Comparison of ENCODE assay signal across 2 cellular contexts in the genomic region with DNA sequence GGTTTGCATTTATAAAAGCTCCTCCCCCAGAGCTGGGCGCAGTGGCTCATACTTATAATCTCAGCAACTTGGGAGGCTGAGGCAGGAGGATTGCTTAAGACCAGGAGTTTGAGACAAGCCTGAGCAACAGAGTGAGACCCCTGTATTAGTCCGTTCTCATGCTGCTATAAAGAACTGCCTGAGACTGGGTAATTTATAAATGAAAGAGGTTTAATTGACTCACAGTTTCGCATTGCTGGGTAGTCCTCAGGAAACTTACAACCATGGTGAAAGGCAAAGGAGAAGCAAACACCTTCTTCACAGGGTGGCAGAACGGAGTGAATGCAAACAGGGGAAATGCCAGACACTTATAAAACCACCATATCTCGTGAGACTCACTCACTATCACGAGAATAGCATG.
TF ChIP-seq lines count a peak whose summit lies in the region.

No MANE protein-coding gene starts in this region.

TF ChIP-seq in SK-N-SH treated with all-trans-retinoic acid at 6 μM for 48 hours, 23 proteins besides CTCF, POLR2A, EP300 and RAD21 (continued from another document):
- TF ChIP-seq, protein P1, sequence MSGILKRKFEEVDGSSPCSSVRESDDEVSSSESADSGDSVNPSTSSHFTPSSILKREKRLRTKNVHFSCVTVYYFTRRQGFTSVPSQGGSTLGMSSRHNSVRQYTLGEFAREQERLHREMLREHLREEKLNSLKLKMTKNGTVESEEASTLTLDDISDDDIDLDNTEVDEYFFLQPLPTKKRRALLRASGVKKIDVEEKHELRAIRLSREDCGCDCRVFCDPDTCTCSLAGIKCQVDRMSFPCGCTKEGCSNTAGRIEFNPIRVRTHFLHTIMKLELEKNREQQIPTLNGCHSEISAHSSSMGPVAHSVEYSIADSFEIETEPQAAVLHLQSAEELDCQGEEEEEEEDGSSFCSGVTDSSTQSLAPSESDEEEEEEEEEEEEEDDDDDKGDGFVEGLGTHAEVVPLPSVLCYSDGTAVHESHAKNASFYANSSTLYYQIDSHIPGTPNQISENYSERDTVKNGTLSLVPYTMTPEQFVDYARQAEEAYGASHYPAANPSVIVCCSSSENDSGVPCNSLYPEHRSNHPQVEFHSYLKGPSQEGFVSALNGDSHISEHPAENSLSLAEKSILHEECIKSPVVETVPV (CRISPR knock-in tag; IDR thresholded peaks at IDR 0.05) = no peak
- TF ChIP-seq, protein P2, sequence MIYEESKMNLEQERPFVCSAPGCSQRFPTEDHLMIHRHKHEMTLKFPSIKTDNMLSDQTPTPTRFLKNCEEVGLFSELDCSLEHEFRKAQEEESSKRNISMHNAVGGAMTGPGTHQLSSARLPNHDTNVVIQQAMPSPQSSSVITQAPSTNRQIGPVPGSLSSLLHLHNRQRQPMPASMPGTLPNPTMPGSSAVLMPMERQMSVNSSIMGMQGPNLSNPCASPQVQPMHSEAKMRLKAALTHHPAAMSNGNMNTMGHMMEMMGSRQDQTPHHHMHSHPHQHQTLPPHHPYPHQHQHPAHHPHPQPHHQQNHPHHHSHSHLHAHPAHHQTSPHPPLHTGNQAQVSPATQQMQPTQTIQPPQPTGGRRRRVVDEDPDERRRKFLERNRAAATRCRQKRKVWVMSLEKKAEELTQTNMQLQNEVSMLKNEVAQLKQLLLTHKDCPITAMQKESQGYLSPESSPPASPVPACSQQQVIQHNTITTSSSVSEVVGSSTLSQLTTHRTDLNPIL (CRISPR knock-in tag; IDR thresholded peaks at IDR 0.05; ENCODE audit: low read depth) = no peak
- no peak for TF ChIP-seq ISL1 (CRISPR knock-in tag; IDR thresholded peaks at IDR 0.05)
- no peak for TF ChIP-seq GLIS3 (CRISPR knock-in tag; IDR thresholded peaks at IDR 0.05)
- TF ChIP-seq SNAI2 (CRISPR knock-in tag; IDR thresholded peaks at IDR 0.05) = no peak
- TF ChIP-seq, protein P3, sequence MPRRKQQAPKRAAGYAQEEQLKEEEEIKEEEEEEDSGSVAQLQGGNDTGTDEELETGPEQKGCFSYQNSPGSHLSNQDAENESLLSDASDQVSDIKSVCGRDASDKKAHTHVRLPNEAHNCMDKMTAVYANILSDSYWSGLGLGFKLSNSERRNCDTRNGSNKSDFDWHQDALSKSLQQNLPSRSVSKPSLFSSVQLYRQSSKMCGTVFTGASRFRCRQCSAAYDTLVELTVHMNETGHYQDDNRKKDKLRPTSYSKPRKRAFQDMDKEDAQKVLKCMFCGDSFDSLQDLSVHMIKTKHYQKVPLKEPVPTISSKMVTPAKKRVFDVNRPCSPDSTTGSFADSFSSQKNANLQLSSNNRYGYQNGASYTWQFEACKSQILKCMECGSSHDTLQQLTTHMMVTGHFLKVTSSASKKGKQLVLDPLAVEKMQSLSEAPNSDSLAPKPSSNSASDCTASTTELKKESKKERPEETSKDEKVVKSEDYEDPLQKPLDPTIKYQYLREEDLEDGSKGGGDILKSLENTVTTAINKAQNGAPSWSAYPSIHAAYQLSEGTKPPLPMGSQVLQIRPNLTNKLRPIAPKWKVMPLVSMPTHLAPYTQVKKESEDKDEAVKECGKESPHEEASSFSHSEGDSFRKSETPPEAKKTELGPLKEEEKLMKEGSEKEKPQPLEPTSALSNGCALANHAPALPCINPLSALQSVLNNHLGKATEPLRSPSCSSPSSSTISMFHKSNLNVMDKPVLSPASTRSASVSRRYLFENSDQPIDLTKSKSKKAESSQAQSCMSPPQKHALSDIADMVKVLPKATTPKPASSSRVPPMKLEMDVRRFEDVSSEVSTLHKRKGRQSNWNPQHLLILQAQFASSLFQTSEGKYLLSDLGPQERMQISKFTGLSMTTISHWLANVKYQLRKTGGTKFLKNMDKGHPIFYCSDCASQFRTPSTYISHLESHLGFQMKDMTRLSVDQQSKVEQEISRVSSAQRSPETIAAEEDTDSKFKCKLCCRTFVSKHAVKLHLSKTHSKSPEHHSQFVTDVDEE (CRISPR knock-in tag; IDR thresholded peaks at IDR 0.05) = no peak
- TF ChIP-seq, protein P4, sequence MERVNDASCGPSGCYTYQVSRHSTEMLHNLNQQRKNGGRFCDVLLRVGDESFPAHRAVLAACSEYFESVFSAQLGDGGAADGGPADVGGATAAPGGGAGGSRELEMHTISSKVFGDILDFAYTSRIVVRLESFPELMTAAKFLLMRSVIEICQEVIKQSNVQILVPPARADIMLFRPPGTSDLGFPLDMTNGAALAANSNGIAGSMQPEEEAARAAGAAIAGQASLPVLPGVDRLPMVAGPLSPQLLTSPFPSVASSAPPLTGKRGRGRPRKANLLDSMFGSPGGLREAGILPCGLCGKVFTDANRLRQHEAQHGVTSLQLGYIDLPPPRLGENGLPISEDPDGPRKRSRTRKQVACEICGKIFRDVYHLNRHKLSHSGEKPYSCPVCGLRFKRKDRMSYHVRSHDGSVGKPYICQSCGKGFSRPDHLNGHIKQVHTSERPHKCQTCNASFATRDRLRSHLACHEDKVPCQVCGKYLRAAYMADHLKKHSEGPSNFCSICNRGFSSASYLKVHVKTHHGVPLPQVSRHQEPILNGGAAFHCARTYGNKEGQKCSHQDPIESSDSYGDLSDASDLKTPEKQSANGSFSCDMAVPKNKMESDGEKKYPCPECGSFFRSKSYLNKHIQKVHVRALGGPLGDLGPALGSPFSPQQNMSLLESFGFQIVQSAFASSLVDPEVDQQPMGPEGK (CRISPR knock-in tag; IDR thresholded peaks at IDR 0.05; ENCODE audit: borderline replicate concordance) = no peak
- TF ChIP-seq OSR1 (CRISPR knock-in tag; IDR thresholded peaks at IDR 0.05) = no peak
- no peak for TF ChIP-seq TOX (CRISPR knock-in tag; IDR thresholded peaks at IDR 0.05; ENCODE audit: borderline replicate concordance)
- no peak for TF ChIP-seq TCF4 (CRISPR knock-in tag; IDR thresholded peaks at IDR 0.05; ENCODE audit: borderline replicate concordance)
- TF ChIP-seq, protein P5, sequence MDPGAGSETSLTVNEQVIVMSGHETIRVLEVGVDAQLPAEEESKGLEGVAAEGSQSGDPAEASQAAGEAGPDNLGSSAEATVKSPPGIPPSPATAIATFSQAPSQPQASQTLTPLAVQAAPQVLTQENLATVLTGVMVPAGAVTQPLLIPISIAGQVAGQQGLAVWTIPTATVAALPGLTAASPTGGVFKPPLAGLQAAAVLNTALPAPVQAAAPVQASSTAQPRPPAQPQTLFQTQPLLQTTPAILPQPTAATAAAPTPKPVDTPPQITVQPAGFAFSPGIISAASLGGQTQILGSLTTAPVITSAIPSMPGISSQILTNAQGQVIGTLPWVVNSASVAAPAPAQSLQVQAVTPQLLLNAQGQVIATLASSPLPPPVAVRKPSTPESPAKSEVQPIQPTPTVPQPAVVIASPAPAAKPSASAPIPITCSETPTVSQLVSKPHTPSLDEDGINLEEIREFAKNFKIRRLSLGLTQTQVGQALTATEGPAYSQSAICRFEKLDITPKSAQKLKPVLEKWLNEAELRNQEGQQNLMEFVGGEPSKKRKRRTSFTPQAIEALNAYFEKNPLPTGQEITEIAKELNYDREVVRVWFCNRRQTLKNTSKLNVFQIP (CRISPR knock-in tag; IDR thresholded peaks at IDR 0.05; ENCODE audit: borderline replicate concordance, low read depth) = no peak
- TF ChIP-seq ZC3H10 (CRISPR knock-in tag; IDR thresholded peaks at IDR 0.05) = no peak
- no peak for TF ChIP-seq ZNF70 (CRISPR knock-in tag; IDR thresholded peaks at IDR 0.05)
- TF ChIP-seq RARB (CRISPR knock-in tag; IDR thresholded peaks at IDR 0.05) = no peak
- no peak for TF ChIP-seq ZFP30 (CRISPR knock-in tag; IDR thresholded peaks at IDR 0.05)

TF ChIP-seq in SK-N-SH, 30 proteins besides CTCF, POLR2A, EP300 and RAD21 (continued from another document):
- TF ChIP-seq CHD2 (IDR thresholded peaks at IDR 0.05; ENCODE audit: low read length, partially characterized antibody) (no peak), YY1 (IDR thresholded peaks at IDR 0.05; ENCODE audit: low read depth) (no peak), RXRA (IDR thresholded peaks at IDR 0.05; ENCODE audit: borderline replicate concordance, low read depth) (no peak)
